8 cellular contexts compared by ENCODE assay signal in genomic region chr12:83619973-83620372, GRCh38.
"Had no signal": no experiment of that assay in that cellular context is flagged by ENCODE, and none has a peak within 500 bp of the region (broad histone marks: within the 10 kb centered on the region; RNA-seq: fewer than 3 reads in every experiment).

No MANE protein-coding gene starts in this region.

- H3K4me3 ChIP-seq: GM12878 had no signal

- FAIRE-seq: G401.6, GM12878, GM12891, GM12892, GM18507, GM19239 had no signal

- DNase-seq: GDM1, GF-D8 had no signal

- ATAC-seq: GM12878 had no signal
